Comparison of ENCODE assay signal across 16 cellular contexts in genomic region chr20:34427784-34428183, GRCh38.
DNase-seq lines count a peak whose midpoint lies in the region; ATAC-seq and TF ChIP-seq lines count a peak whose summit lies in the region.
"Had no signal": no experiment of that assay in that cellular context is flagged by ENCODE, and none has a peak within 500 bp of the region (broad histone marks: within the 10 kb centered on the region; RNA-seq: fewer than 3 reads in every experiment).

No MANE protein-coding gene starts in this region.

- DNase-seq in natural killer cell = no peak
- DNase-seq in natural killer cell treated with Interleukin-12 subunit alpha and Interleukin-12 subunit beta and Interleukin-15 and Interleukin-18, amount 100 ng/mL, for 72 hours (ENCODE audit: low spot score) = no peak
- no peak for DNase-seq in dorsolateral prefrontal cortex
- DNase-seq in SW480 (ENCODE audit: low spot score) = no peak
- DNase-seq: C1 segment of cervical spinal cord; Calu3; CD4-positive, alpha-beta memory T cell; COR-L47; DMS53; DMS79 treated with DMSO at 0.1 percent for 48 hours; GF-D8; GOT3; HFFc6 had no signal

- intact Hi-C loops in natural killer cell (cut with micrococcal nuclease) (no loop called here), dorsolateral prefrontal cortex (cut with DNase I) (no loop called here)

- TF ChIP-seq CTCF in natural killer cell (IDR thresholded peaks at IDR 0.05) (no peak), dorsolateral prefrontal cortex (IDR thresholded peaks at IDR 0.05 in 54 of 56, conservative IDR thresholded peaks at IDR 0.05 in 2 of 56; ENCODE audit: low read depth in 1 of 56, partially characterized antibody in 56 of 56) (no peak)

- H3K27ac ChIP-seq in angular gyrus (ENCODE audit: low read depth, low read length) = peak overlapping the region; percentile 15
- H3K27ac ChIP-seq in dorsolateral prefrontal cortex = peak overlapping the region in 47 of 59 donors; percentile 3 to 84 (median 61)

- peak overlapping the region; percentile 51 to 63 for H3K27ac Mint-ChIP-seq in natural killer cell
- no peak overlapping the region for H3K27ac Mint-ChIP-seq in natural killer cell treated with Interleukin-12 subunit alpha and Interleukin-12 subunit beta and Interleukin-15 and Interleukin-18, amount 100 ng/mL, for 72 hours

- peaks cover 39 to 46% of the 10 kb centered on the region in 2 donors for H3K4me1 Mint-ChIP-seq in natural killer cell
- H3K4me1 Mint-ChIP-seq in natural killer cell treated with Interleukin-12 subunit alpha and Interleukin-12 subunit beta and Interleukin-15 and Interleukin-18, amount 100 ng/mL, for 72 hours (ENCODE audit: low read depth in 2 of 2) = peaks cover 12 to 26% of the 10 kb centered on the region in 2 donors

- ATAC-seq in natural killer cell (no peak), HG02588 (IDR thresholded peaks at IDR 0.05; ENCODE audit: unreplicated experiment) (no peak)
- no peak for ATAC-seq in natural killer cell treated with Interleukin-12 subunit alpha and Interleukin-12 subunit beta and Interleukin-15 and Interleukin-18, amount 100 ng/mL, for 72 hours

- peaks cover 7% of the 10 kb centered on the region for H3K36me3 Mint-ChIP-seq in natural killer cell
- peaks cover 15% of the 10 kb centered on the region for H3K36me3 Mint-ChIP-seq in natural killer cell treated with Interleukin-12 subunit alpha and Interleukin-12 subunit beta and Interleukin-15 and Interleukin-18, amount 100 ng/mL, for 72 hours

- H3K27me3 Mint-ChIP-seq in natural killer cell (ENCODE audit: low read depth in 2 of 2) = no peaks in the 10 kb centered on the region
- H3K27me3 Mint-ChIP-seq in natural killer cell treated with Interleukin-12 subunit alpha and Interleukin-12 subunit beta and Interleukin-15 and Interleukin-18, amount 100 ng/mL, for 72 hours = no peaks in the 10 kb centered on the region
- H3K27me3 Mint-ChIP-seq: CD4-positive, alpha-beta memory T cell had no signal

- no peaks in the 10 kb centered on the region for H3K9me3 Mint-ChIP-seq in natural killer cell
- no peaks in the 10 kb centered on the region for H3K9me3 Mint-ChIP-seq in natural killer cell treated with Interleukin-12 subunit alpha and Interleukin-12 subunit beta and Interleukin-15 and Interleukin-18, amount 100 ng/mL, for 72 hours
- H3K9me3 Mint-ChIP-seq: CD4-positive, alpha-beta memory T cell; HFFc6 had no signal

- no peaks in the 10 kb centered on the region for H3K27me3 ChIP-seq in dorsolateral prefrontal cortex

- no peak overlapping the region for H3K4me3 Mint-ChIP-seq in natural killer cell
- H3K4me3 Mint-ChIP-seq in natural killer cell treated with Interleukin-12 subunit alpha and Interleukin-12 subunit beta and Interleukin-15 and Interleukin-18, amount 100 ng/mL, for 72 hours = no peak overlapping the region
- H3K4me3 Mint-ChIP-seq: CD4-positive, alpha-beta memory T cell; HFFc6 had no signal

- H3K4me3 ChIP-seq in dorsolateral prefrontal cortex = no peak overlapping the region
- H3K4me3 ChIP-seq: HAP-1 had no signal

Comparison
In these comparisons a context has a peak if more than half of its experiments do, and no peak if none do; other contexts are left out.
1. H3K27ac Mint-ChIP-seq: peak in natural killer cell (2 of 2); none in natural killer cell treated with Interleukin-12 subunit alpha and Interleukin-12 subunit beta and Interleukin-15 and Interleukin-18, amount 100 ng/mL, for 72 hours (0 of 2).